Comparison of ENCODE assay signal across 4 cellular contexts in the genomic region with DNA sequence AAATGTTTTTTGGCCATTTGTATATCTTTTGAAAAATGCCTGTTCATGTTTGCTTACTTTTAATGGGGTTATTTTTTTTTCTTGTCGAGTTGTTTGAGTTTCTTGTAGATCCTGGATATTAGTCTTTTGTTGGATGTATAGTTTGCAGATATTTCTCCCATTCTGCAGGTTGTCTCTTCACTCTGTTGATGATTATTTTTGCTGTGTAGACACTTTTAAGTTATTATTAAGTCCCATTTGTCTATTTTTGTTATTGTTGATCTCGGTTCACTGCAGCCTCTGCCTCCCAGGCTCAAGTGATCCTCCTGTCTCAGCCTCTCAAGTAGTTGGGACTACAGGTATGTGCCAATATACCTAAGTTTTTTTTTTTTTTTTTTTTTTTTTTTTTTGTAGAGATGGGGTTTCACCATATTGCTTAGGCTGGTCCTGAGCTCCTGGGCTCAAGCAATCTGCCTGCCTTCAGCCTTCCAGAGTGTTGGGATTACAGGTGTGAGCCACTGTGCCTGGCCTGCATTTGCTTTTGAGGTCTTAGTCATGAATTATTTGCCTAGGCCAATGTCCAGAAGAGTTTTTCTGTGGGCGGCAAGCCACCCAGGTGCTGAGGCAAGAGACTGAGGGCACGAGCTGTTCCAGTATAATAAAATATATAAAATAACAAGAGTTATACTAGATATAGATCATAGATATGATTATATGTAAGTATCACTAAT.
A peak's percentile ranks its signal among the peaks of the same experiment; 100 is the strongest.
TF ChIP-seq lines count a peak whose summit lies in the region.

No MANE protein-coding gene starts in this region.

TF ChIP-seq in A549, 52 proteins besides CTCF, POLR2A, EP300 and RAD21:
- TF ChIP-seq MAFK (IDR thresholded peaks at IDR 0.05; ENCODE audit: partially characterized antibody), result peak; percentile 79

TF ChIP-seq in K562, 482 proteins besides CTCF, POLR2A, EP300 and RAD21:
- TF ChIP-seq MAFF (IDR thresholded peaks at IDR 0.05; ENCODE audit: low read length) (peak; percentile 81), C11orf30 (IDR thresholded peaks at IDR 0.05; ENCODE audit: low read depth) (peak; percentile 81), ZNF316 (IDR thresholded peaks at IDR 0.05) (peak; percentile 92), MAFG (tag; conservative IDR thresholded peaks at IDR 0.05) (peak; percentile 70), MAFK (IDR thresholded peaks at IDR 0.05; ENCODE audit: low read length) (peak; percentile 80)
TF ChIP-seq in K562: peak in this region for 5; not testable (repeated sequence) for 477.

TF ChIP-seq in H1, 55 proteins besides CTCF, POLR2A, EP300 and RAD21:
- TF ChIP-seq MAFK (IDR thresholded peaks at IDR 0.05; ENCODE audit: low read depth, low read length), result peak; percentile 23; the same call in 1 of the 2 replicates

TF ChIP-seq in HepG2, 621 proteins besides CTCF, POLR2A, EP300 and RAD21:
- TF ChIP-seq MAFF (IDR thresholded peaks at IDR 0.05; ENCODE audit: low read depth, low read length), result peak; percentile 76
- peak; percentile 72 to 86 for TF ChIP-seq MAFK (conservative IDR thresholded peaks at IDR 0.05 in 1 of 2, IDR thresholded peaks at IDR 0.05 in 1 of 2; ENCODE audit: low read length in 2 of 2)
